In the genomic region with DNA sequence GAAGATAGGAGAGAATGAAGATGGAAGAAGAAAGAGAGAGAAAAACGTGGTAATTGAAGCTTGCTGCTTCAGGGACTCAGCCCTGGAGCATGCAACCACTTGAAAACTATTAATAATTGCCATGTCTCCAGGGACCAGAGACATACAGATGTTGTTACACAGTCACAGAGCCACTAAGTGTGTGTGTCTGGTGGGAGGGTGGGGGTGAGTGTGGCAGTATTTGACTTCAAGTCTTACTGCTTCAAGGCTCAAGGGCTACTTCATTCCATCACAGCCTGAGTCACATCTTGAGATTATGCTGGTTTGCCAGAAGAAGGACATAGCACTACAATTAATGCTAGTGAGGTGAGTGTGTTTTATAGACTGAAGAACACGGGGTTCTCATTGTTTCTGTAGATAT, we compare ENCODE assay signal across 32 cellular contexts.
"Had no signal": no experiment of that assay in that cellular context is flagged by ENCODE, and none has a peak within 500 bp of the region (broad histone marks: within the 10 kb centered on the region; RNA-seq: fewer than 3 reads in every experiment).

No MANE protein-coding gene starts in this region.

- H3K4me1 Mint-ChIP-seq: activated CD4-positive, alpha-beta T cell treated with anti-CD3 and anti-CD28 coated beads, Interleukin-2, amount 10 ng/mL, durations not matched to agents 24 days and 14 days; activated naive CD4-positive, alpha-beta T cell treated with anti-CD3 and anti-CD28 coated beads, Interleukin-2, amount 50 U/mL, for 24 hours; activated naive CD8-positive, alpha-beta T cell treated with anti-CD3 and anti-CD28 coated beads, Interleukin-2, amount 10 ng/mL, durations not matched to agents 7 days and 5 days had no signal

- H3K9me3 ChIP-seq: ascending aorta, Peyer's patch, SK-N-SH had no signal

- H3K4me2 ChIP-seq: KMS-11, SK-N-SH had no signal

- H3K9me3 Mint-ChIP-seq: brain had no signal

- H3K36me3 ChIP-seq: ascending aorta, Peyer's patch, SJSA1 had no signal

- DNase-seq: activated CD4-positive, alpha-beta T cell treated with anti-CD3 and anti-CD28 coated beads, Interleukin-2, amount 10 ng/mL, durations not matched to agents 24 days and 14 days; activated CD4-positive, alpha-beta T cell treated with anti-CD3 and anti-CD28 coated beads, Interleukin-2, amount 50 U/mL, for 4 hours; activated CD8-positive, alpha-beta T cell treated with anti-CD3 and anti-CD28 coated beads, Interleukin-2, amount 10 ng/mL, durations not matched to agents 7 days and 5 days; activated gamma-delta T cell; activated naive CD4-positive, alpha-beta T cell treated with Interleukin-2 at 50 U/mL for 16 hours; activated naive CD8-positive, alpha-beta T cell treated with anti-CD3 and anti-CD28 coated beads, Interleukin-2, amount 10 ng/mL, durations not matched to agents 7 days and 5 days; activated T-cell treated with anti-CD3 and anti-CD28 coated beads, Interleukin-2, amount 50 U/mL, for 24 hours; amygdala; central memory CD4-positive, alpha-beta T cell; MM.1S; MV-4-11; NCI-H1092; NCI-H146; NCI-H187; NCI-H2029 treated with DMSO at 0.1 percent for 48 hours; NCI-H345; NCI-H526; NCI-H748 treated with DMSO at 0.1 percent for 48 hours; NK-92 treated with Interleukin-12 subunit alpha and Interleukin-12 subunit beta, amount 100 ng/mL, for 24 hours; PC-3; Peyer's patch; RPMI8226; SHP77 treated with DMSO at 0.1 percent for 48 hours; SK-N-SH had no signal

- H3K9ac ChIP-seq: KMS-11, SK-N-SH had no signal

- H3K4me3 Mint-ChIP-seq: activated CD4-positive, alpha-beta T cell treated with anti-CD3 and anti-CD28 coated beads, Interleukin-2, amount 10 ng/mL, durations not matched to agents 24 days and 14 days; activated CD8-positive, alpha-beta T cell treated with anti-CD3 and anti-CD28 coated beads, Interleukin-2, amount 10 ng/mL, durations not matched to agents 7 days and 5 days; activated naive CD4-positive, alpha-beta T cell treated with anti-CD3 and anti-CD28 coated beads, Interleukin-2, amount 50 U/mL, for 24 hours; activated naive CD8-positive, alpha-beta T cell treated with anti-CD3 and anti-CD28 coated beads, Interleukin-2, amount 10 ng/mL, durations not matched to agents 7 days and 5 days; activated T-cell treated with anti-CD3 and anti-CD28 coated beads, Interleukin-2, amount 50 U/mL, for 24 hours; brain; T-helper 1 cell treated with Interleukin-12 subunit alpha and Interleukin-12 subunit beta and Interleukin-4 antibody, amounts not matched to agents 30 μg/mL and 1 μg/mL, for 36 hours; T-helper 2 cell treated with Interferon-gamma antibody and Interleukin-4, amounts not matched to agents 5 μg/mL and 100 μg/mL, for 36 hours had no signal

- H3K36me3 Mint-ChIP-seq: activated naive CD4-positive, alpha-beta T cell treated with anti-CD3 and anti-CD28 coated beads, Interleukin-2, amount 50 U/mL, for 24 hours; activated naive CD8-positive, alpha-beta T cell treated with anti-CD3 and anti-CD28 coated beads, Interleukin-2, amount 10 ng/mL, durations not matched to agents 7 days and 5 days; brain had no signal

- H3K4me3 ChIP-seq: ascending aorta, Peyer's patch, SJSA1 had no signal

- H3K27me3 Mint-ChIP-seq: activated CD4-positive, alpha-beta T cell treated with anti-CD3 and anti-CD28 coated beads, Interleukin-2, amount 10 ng/mL, durations not matched to agents 24 days and 14 days; activated naive CD4-positive, alpha-beta T cell treated with anti-CD3 and anti-CD28 coated beads, Interleukin-2, amount 50 U/mL, for 24 hours; activated naive CD8-positive, alpha-beta T cell treated with anti-CD3 and anti-CD28 coated beads, Interleukin-2, amount 10 ng/mL, durations not matched to agents 7 days and 5 days; activated T-cell treated with anti-CD3 and anti-CD28 coated beads, Interleukin-2, amount 50 U/mL, for 24 hours; brain had no signal

- H3K4me1 ChIP-seq: ascending aorta, Peyer's patch, SJSA1 had no signal

- H3K27ac ChIP-seq: ascending aorta, KMS-11, Peyer's patch, SJSA1 had no signal

- H3K27ac Mint-ChIP-seq: activated CD4-positive, alpha-beta T cell treated with anti-CD3 and anti-CD28 coated beads, Interleukin-2, amount 10 ng/mL, durations not matched to agents 24 days and 14 days; activated CD8-positive, alpha-beta T cell treated with anti-CD3 and anti-CD28 coated beads, Interleukin-2, amount 10 ng/mL, durations not matched to agents 7 days and 5 days; activated naive CD4-positive, alpha-beta T cell treated with anti-CD3 and anti-CD28 coated beads, Interleukin-2, amount 50 U/mL, for 24 hours; activated naive CD8-positive, alpha-beta T cell treated with anti-CD3 and anti-CD28 coated beads, Interleukin-2, amount 10 ng/mL, durations not matched to agents 7 days and 5 days; activated T-cell treated with anti-CD3 and anti-CD28 coated beads, Interleukin-2, amount 50 U/mL, for 24 hours; activated T-helper 2 cell treated with anti-CD3 and anti-CD28 coated beads, Interferon-gamma antibody, Interleukin-2, Interleukin-4, amounts not matched to agents 10 μg/mL and 5 μg/mL and 100 μg/mL, durations not matched to agents 14 hours and 24 hours and 36 hours; brain; T-helper 1 cell treated with Interleukin-12 subunit alpha and Interleukin-12 subunit beta and Interleukin-4 antibody, amounts not matched to agents 30 μg/mL and 1 μg/mL, for 36 hours; T-helper 2 cell treated with Interferon-gamma antibody and Interleukin-4, amounts not matched to agents 5 μg/mL and 100 μg/mL, for 36 hours had no signal

- ATAC-seq: activated CD8-positive, alpha-beta T cell treated with anti-CD3 and anti-CD28 coated beads, Interleukin-2, amount 10 ng/mL, durations not matched to agents 7 days and 5 days; PC-3 had no signal

- H3K27me3 ChIP-seq: ascending aorta, Peyer's patch, SJSA1 had no signal
